ENCODE assay signal across 12 cellular contexts in the genomic region with DNA sequence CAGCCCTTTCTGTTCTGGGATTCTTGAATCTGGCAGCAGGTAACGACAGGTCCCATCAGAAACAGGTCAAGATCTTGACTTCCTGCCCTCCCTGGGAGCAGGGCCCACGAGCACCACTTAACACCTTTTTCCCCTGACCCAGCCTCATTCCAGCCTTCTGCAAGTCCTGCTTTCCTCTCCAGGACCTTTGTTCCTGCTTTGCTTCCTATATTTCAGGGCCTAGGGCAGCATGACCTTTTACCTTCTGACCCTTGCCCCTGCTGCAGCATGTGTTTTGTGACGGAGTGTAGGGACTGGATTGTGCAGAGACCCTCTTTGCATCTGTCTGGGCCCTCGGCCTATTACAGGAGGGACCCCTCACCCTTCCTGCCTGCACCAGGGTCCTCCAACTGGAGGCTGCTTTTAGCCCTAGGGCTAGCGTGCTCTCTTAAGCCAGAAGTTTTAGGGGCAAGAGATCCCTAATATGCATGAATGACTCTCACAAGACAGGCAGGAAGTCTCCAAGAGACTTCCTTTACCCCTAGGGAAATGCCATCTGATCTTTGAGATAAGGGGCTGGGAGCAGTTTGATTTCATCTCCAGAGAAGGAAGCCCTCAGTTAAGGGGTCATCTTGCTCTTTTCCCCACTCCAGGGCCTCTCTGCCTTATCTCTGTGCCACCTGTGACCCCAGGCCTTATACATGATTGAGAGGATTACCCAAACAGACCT.
DNase-seq lines count a peak whose midpoint lies in the region; ATAC-seq, FAIRE-seq and TF ChIP-seq lines count a peak whose summit lies in the region.
"Had no signal": no experiment of that assay in that cellular context is flagged by ENCODE, and none has a peak within 500 bp of the region (broad histone marks: within the 10 kb centered on the region; RNA-seq: fewer than 3 reads in every experiment).

No MANE protein-coding gene starts in this region.

- FAIRE-seq in HepG2 (lab: Jason Lieb, UNC): no peak
- FAIRE-seq: GM12891 had no signal

- intact Hi-C loops in adrenal gland (cut with DNase I) (no loop called here), HepG2 (cut with micrococcal nuclease; ENCODE audit: unreplicated experiment) (no loop called here)

- H3K27me3 ChIP-seq in HL-60 (ENCODE audit: insufficient read depth, poor library complexity, severe bottlenecking): no peaks in the 10 kb centered on the region
- no peaks in the 10 kb centered on the region for H3K27me3 ChIP-seq in adrenal gland
- H3K27me3 ChIP-seq in HepG2 (ENCODE audit: control insufficient read depth in 1 of 2, insufficient read depth in 2 of 2, low read length in 2 of 2): no peaks in the 10 kb centered on the region
- no peaks in the 10 kb centered on the region for H3K27me3 ChIP-seq in stomach smooth muscle (ENCODE audit: control insufficient read depth in 1 of 2, insufficient read depth in 2 of 2, low read length in 2 of 2)
- H3K27me3 ChIP-seq: dorsolateral prefrontal cortex had no signal

- POLR2A ChIA-PET in HepG2 (lab: Yijun Ruan, JAX): no interaction called here

- TF ChIP-seq EP300 in HepG2 (IDR thresholded peaks at IDR 0.05; ENCODE audit: low read depth in 2 of 2, low read length in 2 of 2): no peak
- TF ChIP-seq EP300 in HepG2 (CRISPR knock-in tag; IDR thresholded peaks at IDR 0.05; ENCODE audit: borderline replicate concordance): no peak

- H3K36me3 ChIP-seq in adrenal gland (replicated peaks in 1 of 2): no peaks in the 10 kb centered on the region
- no peaks in the 10 kb centered on the region for H3K36me3 ChIP-seq in HepG2 (replicated peaks in 1 of 2; ENCODE audit: control insufficient read depth in 1 of 2, insufficient read depth in 2 of 2, low read length in 2 of 2)
- peaks cover 6 to 11% of the 10 kb centered on the region in 2 donors for H3K36me3 ChIP-seq in stomach smooth muscle (ENCODE audit: control insufficient read depth in 2 of 2, insufficient read depth in 2 of 2, low read length in 2 of 2)

- no peaks in the 10 kb centered on the region for H3K79me2 ChIP-seq in HepG2 (ENCODE audit: insufficient read depth, low read length)

- ATAC-seq in HepG2 (peak; percentile 68), HG03175 (IDR thresholded peaks at IDR 0.05; ENCODE audit: unreplicated experiment) (no peak)

- no peaks in the 10 kb centered on the region for H4K20me1 ChIP-seq in HepG2 (ENCODE audit: insufficient read depth, low read length)

- no peak for TF ChIP-seq CTCF in HL-60 (IDR thresholded peaks at IDR 0.05; ENCODE audit: insufficient read depth, low read length)
- no peak for TF ChIP-seq CTCF in adrenal gland (IDR thresholded peaks at IDR 0.05)
- no peak for TF ChIP-seq CTCF in HepG2 (CRISPR knock-in tag; IDR thresholded peaks at IDR 0.05)

- no peak overlapping the region for H3K4me2 ChIP-seq in HepG2 (ENCODE audit: low read depth, low read length)

- H2AFZ ChIP-seq in HepG2 (ENCODE audit: low read length): no peak overlapping the region

- no peak overlapping the region for H3K4me3 ChIP-seq in HL-60 (replicated peaks; ENCODE audit: insufficient read depth, low read length)
- no peak overlapping the region for H3K4me3 ChIP-seq in adrenal gland
- H3K4me3 ChIP-seq in HepG2 (replicated peaks in 1 of 3; ENCODE audit: insufficient read depth in 1 of 3, low read depth in 2 of 3, low read length in 3 of 3): no peak overlapping the region
- no peak overlapping the region for H3K4me3 ChIP-seq in stomach smooth muscle (ENCODE audit: low read length in 2 of 2)
- H3K4me3 ChIP-seq: dorsolateral prefrontal cortex had no signal

- H3K4me1 ChIP-seq in adrenal gland (replicated peaks in 1 of 2) (peaks cover 21 to 43% of the 10 kb centered on the region in 2 donors), HepG2 (ENCODE audit: insufficient read depth, low read length) (peaks cover 28% of the 10 kb centered on the region), stomach smooth muscle (ENCODE audit: control insufficient read depth, insufficient read depth, low read length) (peaks cover 51% of the 10 kb centered on the region)

- DNase-seq in HL-60 (ENCODE audit: low read depth in 1 of 2, low spot score in 1 of 2): no peak
- no peak for DNase-seq in adrenal gland
- DNase-seq in HepG2 (ENCODE audit: low spot score): no peak
- DNase-seq in effector CD8-positive, alpha-beta T cell (lab: John Stamatoyannopoulos, UW): no peak
- no peak for DNase-seq in NCI-H226
- DNase-seq: activated CD4-positive, alpha-beta T cell treated with anti-CD3 and anti-CD28 coated beads for 1 hour; dorsolateral prefrontal cortex; NCI-H510A; SHP77 treated with DMSO at 0.1 percent for 48 hours had no signal

- TF ChIP-seq RAD21 in HepG2 (CRISPR knock-in tag; IDR thresholded peaks at IDR 0.05): no peak

- no peak overlapping the region for H3K9ac ChIP-seq in HepG2 (ENCODE audit: insufficient read depth, low read depth, low read length)
- peak overlapping the region; percentile 18 to 42 for H3K9ac ChIP-seq in stomach smooth muscle (ENCODE audit: low read length in 2 of 2)

- in situ Hi-C loops in HepG2 (cut with HindIII; ENCODE audit: extremely low pct_ligation_motif_present, low pct_unique_long_range_greater_than_20kb): no loop called here

- CTCF ChIA-PET in HepG2 (lab: Yijun Ruan, JAX; ENCODE audit: low intra/inter-chr PET ratio, low total read pairs): no interaction called here

- peak overlapping the region; percentile 20 for H3K27ac ChIP-seq in HL-60 (replicated peaks)
- H3K27ac ChIP-seq in adrenal gland: peak overlapping the region in 3 of 5 donors; percentile 76 to 90 (median 88)
- no peak overlapping the region for H3K27ac ChIP-seq in HepG2 (ENCODE audit: extremely low read length, insufficient read depth, low read length)
- H3K27ac ChIP-seq in stomach smooth muscle (ENCODE audit: low read length): peak overlapping the region; percentile 95

- TF ChIP-seq POLR2A in adrenal gland (IDR thresholded peaks at IDR 0.05): no peak
- TF ChIP-seq POLR2A in HepG2 (IDR thresholded peaks at IDR 0.05; ENCODE audit: insufficient read depth in 1 of 2, low read depth in 2 of 2, low read length in 2 of 2): no peak

- H3K9me3 ChIP-seq in adrenal gland (replicated peaks in 1 of 3): peaks cover 0 to 6% (median 5%) of the 10 kb centered on the region in 3 donors
- H3K9me3 ChIP-seq in HepG2 (ENCODE audit: low read length): peaks cover 7% of the 10 kb centered on the region
- peaks cover under 1 to 6% of the 10 kb centered on the region in 2 donors for H3K9me3 ChIP-seq in stomach smooth muscle (ENCODE audit: control insufficient read depth in 2 of 2, low read length in 2 of 2)

- no TSS peak for BruUV-seq in HepG2 (replicated peaks; lab: Mats Ljungman, UMichigan)

- 60 to 71% (median 61%) methylated on average over 5 of the region's 5 CpGs for WGBS in adrenal gland, 4 donors
- WGBS in HepG2 (ENCODE audit: low lambda C conversion rate): 54% methylated on average over 4 of the region's 5 CpGs

TF ChIP-seq in HepG2, 621 proteins besides CTCF, POLR2A, EP300 and RAD21 (continues in another document):
- TF ChIP-seq POLR2AphosphoS5 (IDR thresholded peaks at IDR 0.05; ENCODE audit: low read depth, low read length) (no peak), RARA (CRISPR knock-in tag; IDR thresholded peaks at IDR 0.05) (peak; percentile 35; the same call in 1 of the 2 replicates), HNF4G (IDR thresholded peaks at IDR 0.05; ENCODE audit: borderline replicate concordance, low read depth, low read length) (peak; percentile 53; the same call in 1 of the 2 replicates), HNF4G (CRISPR knock-in tag; IDR thresholded peaks at IDR 0.05; ENCODE audit: borderline replicate concordance, low read depth) (no peak), NAIF1 (CRISPR knock-in tag; IDR thresholded peaks at IDR 0.05; ENCODE audit: borderline replicate concordance) (no peak), SRSF9 (IDR thresholded peaks at IDR 0.05; ENCODE audit: borderline replicate concordance, insufficient read depth, low read depth, low read length, poor library complexity, severe bottlenecking) (no peak), NR2F6 (IDR thresholded peaks at IDR 0.05) (peak; percentile 50; the same call in 1 of the 2 replicates), NR2F6 (CRISPR knock-in tag; IDR thresholded peaks at IDR 0.05) (peak; percentile 35; the same call in 1 of the 2 replicates), RXRA (CRISPR knock-in tag; IDR thresholded peaks at IDR 0.05) (peak; percentile 21; the same call in 1 of the 2 replicates), RXRB (CRISPR knock-in tag; IDR thresholded peaks at IDR 0.05; ENCODE audit: borderline replicate concordance) (peak; percentile 30; the same call in 1 of the 2 replicates)
- TF ChIP-seq, protein P1, sequence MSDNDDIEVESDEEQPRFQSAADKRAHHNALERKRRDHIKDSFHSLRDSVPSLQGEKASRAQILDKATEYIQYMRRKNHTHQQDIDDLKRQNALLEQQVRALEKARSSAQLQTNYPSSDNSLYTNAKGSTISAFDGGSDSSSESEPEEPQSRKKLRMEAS (IDR thresholded peaks at IDR 0.05): peak; percentile 19; the same call in 1 of the 2 replicates
- TF ChIP-seq, protein P2, sequence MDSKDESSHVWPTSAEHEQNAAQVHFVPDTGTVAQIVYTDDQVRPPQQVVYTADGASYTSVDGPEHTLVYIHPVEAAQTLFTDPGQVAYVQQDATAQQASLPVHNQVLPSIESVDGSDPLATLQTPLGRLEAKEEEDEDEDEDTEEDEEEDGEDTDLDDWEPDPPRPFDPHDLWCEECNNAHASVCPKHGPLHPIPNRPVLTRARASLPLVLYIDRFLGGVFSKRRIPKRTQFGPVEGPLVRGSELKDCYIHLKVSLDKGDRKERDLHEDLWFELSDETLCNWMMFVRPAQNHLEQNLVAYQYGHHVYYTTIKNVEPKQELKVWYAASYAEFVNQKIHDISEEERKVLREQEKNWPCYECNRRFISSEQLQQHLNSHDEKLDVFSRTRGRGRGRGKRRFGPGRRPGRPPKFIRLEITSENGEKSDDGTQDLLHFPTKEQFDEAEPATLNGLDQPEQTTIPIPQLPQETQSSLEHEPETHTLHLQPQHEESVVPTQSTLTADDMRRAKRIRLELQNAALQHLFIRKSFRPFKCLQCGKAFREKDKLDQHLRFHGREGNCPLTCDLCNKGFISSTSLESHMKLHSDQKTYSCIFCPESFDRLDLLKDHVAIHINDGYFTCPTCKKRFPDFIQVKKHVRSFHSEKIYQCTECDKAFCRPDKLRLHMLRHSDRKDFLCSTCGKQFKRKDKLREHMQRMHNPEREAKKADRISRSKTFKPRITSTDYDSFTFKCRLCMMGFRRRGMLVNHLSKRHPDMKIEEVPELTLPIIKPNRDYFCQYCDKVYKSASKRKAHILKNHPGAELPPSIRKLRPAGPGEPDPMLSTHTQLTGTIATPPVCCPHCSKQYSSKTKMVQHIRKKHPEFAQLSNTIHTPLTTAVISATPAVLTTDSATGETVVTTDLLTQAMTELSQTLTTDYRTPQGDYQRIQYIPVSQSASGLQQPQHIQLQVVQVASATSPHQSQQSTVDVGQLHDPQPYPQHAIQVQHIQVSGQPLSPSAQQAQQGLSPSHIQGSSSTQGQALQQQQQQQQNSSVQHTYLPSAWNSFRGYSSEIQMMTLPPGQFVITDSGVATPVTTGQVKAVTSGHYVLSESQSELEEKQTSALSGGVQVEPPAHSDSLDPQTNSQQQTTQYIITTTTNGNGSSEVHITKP (CRISPR knock-in tag; IDR thresholded peaks at IDR 0.05; ENCODE audit: low read depth): no peak
